8 cellular contexts compared by ENCODE assay signal in the genomic region with DNA sequence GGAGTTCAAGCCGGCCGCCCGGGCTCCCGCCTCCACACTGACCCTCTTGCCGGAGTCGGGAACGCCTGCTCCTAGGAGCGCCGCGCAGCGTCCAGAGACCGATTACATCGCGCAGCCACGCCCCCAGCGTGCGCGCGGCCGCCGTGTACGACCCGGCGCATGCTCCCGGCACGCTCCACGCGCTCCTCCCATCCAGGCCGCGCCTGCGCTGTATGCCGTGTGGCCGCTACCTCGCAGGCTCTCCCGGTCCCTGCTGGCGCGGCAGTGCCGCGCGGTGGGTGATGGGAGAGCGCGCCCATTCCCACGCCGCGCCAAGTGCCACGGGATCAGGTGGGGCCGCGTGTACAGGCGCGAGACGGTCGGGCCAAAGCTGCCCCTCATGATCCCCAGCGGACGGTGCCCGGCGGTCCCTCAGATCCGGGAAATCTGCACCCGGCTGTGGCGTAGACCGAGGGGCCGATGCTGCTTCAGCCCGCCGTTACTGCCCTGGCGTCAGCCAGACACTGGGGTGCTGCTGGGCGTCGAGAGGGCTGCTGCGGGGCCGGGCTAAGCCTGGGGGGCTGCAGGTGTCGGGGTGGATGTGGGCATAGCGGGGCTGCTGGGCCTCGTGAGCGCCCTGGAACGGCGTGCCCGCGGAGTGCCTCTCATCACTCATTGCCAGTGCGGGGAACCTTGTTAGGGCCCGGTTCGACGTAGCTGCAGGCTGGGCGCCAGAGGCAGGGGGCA. TPM values are rescaled to one million over a fixed set of nuclear protein-coding genes. Genes with fewer than 3 reads are reported as not detected.
DNase-seq lines count a peak whose midpoint lies in the region; ATAC-seq and TF ChIP-seq lines count a peak whose summit lies in the region.

A gene with protein sequence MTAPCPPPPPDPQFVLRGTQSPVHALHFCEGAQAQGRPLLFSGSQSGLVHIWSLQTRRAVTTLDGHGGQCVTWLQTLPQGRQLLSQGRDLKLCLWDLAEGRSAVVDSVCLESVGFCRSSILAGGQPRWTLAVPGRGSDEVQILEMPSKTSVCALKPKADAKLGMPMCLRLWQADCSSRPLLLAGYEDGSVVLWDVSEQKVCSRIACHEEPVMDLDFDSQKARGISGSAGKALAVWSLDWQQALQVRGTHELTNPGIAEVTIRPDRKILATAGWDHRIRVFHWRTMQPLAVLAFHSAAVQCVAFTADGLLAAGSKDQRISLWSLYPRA (minus strand): TSS at position 97 of the 726 bp plus-strand sequence. CDS start 33,519 bp downstream, outside the sequence.
A gene with protein sequence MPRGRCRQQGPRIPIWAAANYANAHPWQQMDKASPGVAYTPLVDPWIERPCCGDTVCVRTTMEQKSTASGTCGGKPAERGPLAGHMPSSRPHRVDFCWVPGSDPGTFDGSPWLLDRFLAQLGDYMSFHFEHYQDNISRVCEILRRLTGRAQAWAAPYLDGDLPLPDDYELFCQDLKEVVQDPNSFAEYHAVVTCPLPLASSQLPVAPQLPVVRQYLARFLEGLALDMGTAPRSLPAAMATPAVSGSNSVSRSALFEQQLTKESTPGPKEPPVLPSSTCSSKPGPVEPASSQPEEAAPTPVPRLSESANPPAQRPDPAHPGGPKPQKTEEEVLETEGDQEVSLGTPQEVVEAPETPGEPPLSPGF (minus strand): TSS at position 97 of the 726 bp plus-strand sequence. CDS start 2,613 bp downstream, outside the sequence.

- no peaks in the 10 kb centered on the region for H3K9me2 ChIP-seq in PC-3 (replicated peaks; ENCODE audit: low read length)

- in situ Hi-C loops in KBM-7 (cut with MboI; ENCODE audit: low pct_unique_long_range_greater_than_20kb, low sequenced_read_pairs) = loop anchor here (5.0 kb wide), 1 partner anchor 38 kb away; no protein-coding TSS in a partner anchor

- peak; percentile 67 for ATAC-seq in GM21717 (IDR thresholded peaks at IDR 0.05; ENCODE audit: unreplicated experiment)
- ATAC-seq in PC-3 = peak; percentile 83

- peak within 1 kb of the TSS; percentile 96 for H3K4me3 ChIP-seq in PC-3 (ENCODE audit: low read length)
- H3K4me3 ChIP-seq in mucosa of stomach (ENCODE audit: low read length) = peak within 1 kb of the TSS; percentile 87

- H3K9me3 ChIP-seq in PC-3 (ENCODE audit: low read length) (no peaks in the 10 kb centered on the region), mucosa of stomach (ENCODE audit: control insufficient read depth, low read length) (no peaks in the 10 kb centered on the region)

- TF ChIP-seq POLR2A in erythroblast (IDR thresholded peaks at IDR 0.05; ENCODE audit: low read length) = peak; percentile 96

- H3K79me2 ChIP-seq in PC-3 (ENCODE audit: low read length) = peaks cover 61% of the 10 kb centered on the region

- intact Hi-C loops in PC-3 (cut with micrococcal nuclease) = loop anchor here (10.0 kb wide), 1 partner anchor 90 kb away; a partner anchor contains a TSS

- H3K27ac ChIP-seq in PC-3 (ENCODE audit: low read length) = peak within 1 kb of the TSS; percentile 71

- H3K9ac ChIP-seq in PC-3 (ENCODE audit: low read length) = peak within 1 kb of the TSS; percentile 95
- H3K9ac ChIP-seq in mucosa of stomach (ENCODE audit: low read length) = peak within 1 kb of the TSS; percentile 88

- no peaks in the 10 kb centered on the region for H3F3A ChIP-seq in PC-3 (ENCODE audit: low read length, unreplicated experiment)

- H4K20me1 ChIP-seq in PC-3 (ENCODE audit: low read length) = peaks cover 21% of the 10 kb centered on the region

- H3K4me1 ChIP-seq in PC-3 (ENCODE audit: insufficient read depth, low read length) (peaks cover 44% of the 10 kb centered on the region), mucosa of stomach (ENCODE audit: control insufficient read depth, insufficient read depth, low read length) (peaks cover 37% of the 10 kb centered on the region)

- H3K4me2 ChIP-seq in PC-3 (ENCODE audit: low read length) = peak within 1 kb of the TSS; percentile 99

- TF ChIP-seq CTCF in PC-3 (conservative IDR thresholded peaks at IDR 0.05; ENCODE audit: low read depth, low read length) = no peak

- CTCF ChIA-PET in PC-3 (lab: Charles Lee) = no interaction called here

- DNase-seq in DMS79 (lab: John Stamatoyannopoulos, UW) (peak; percentile 53), KBM-7 (peak; percentile 96), PC-3 (peak; percentile 95), erythroblast (lab: John Stamatoyannopoulos, UW) (peak; percentile 98 to 99)
- DNase-seq in activated T-cell treated with anti-CD3 and anti-CD28 coated beads, Interleukin-2, amount 50 U/mL, for 1 hour = peak; percentile 96
- DNase-seq in stimulated activated CD8-positive, alpha-beta memory T cell treated with anti-CD3 and anti-CD28 coated beads, Interleukin-4, amount 100 ng/mL, for 48 hours = peak; percentile 96

- peak within 1 kb of the TSS; percentile 79 for H2AFZ ChIP-seq in PC-3 (ENCODE audit: low read length)

- H3K27me3 ChIP-seq in PC-3 (ENCODE audit: low read length) (no peaks in the 10 kb centered on the region), mucosa of stomach (ENCODE audit: control insufficient read depth, insufficient read depth, low read length) (no peaks in the 10 kb centered on the region)

- peaks cover 10% of the 10 kb centered on the region; the same call in 1 of the 2 replicates for H3K36me3 ChIP-seq in PC-3 (ENCODE audit: low read depth, low read length)
- H3K36me3 ChIP-seq in mucosa of stomach (ENCODE audit: control insufficient read depth, insufficient read depth, low read length) = peaks cover 4% of the 10 kb centered on the region

- BruUV-seq in PC-3 (replicated peaks; lab: Mats Ljungman, UMichigan) = TSS peak; percentile 49

- POLR2A ChIA-PET in PC-3 (lab: Charles Lee; ENCODE audit: unreplicated experiment) = interaction anchor here (0.7 kb wide), 1 partner anchor 99 kb away, joined by 3 read pairs; no protein-coding TSS in a partner anchor

RNA-seq across cellular contexts. Expression of the first gene that starts in this region (rescaled TPM):
- 27.0 and 28.8 TPM in 2 replicates for total RNA-seq in PC-3 (2014; rRNA removed)

RNA-seq across cellular contexts. Expression of the second gene that starts in this region (rescaled TPM):
- total RNA-seq in PC-3 (2014; rRNA removed) = 7.8 and 12.2 TPM in 2 replicates

Comparison
In these comparisons a context has a peak if more than half of its experiments do, and no peak if none do; other contexts are left out.
1. Peak in every context shown above with its lines: DNase-seq, ATAC-seq, H3K4me3 ChIP-seq and H3K27ac ChIP-seq.